Comparison of ENCODE assay signal across 8 cellular contexts in genomic region chr19:13118424-13119193, GRCh38. TPM values are rescaled to one million over a fixed set of nuclear protein-coding genes. Genes with fewer than 3 reads are reported as not detected.
DNase-seq lines count a peak whose midpoint lies in the region; ATAC-seq and TF ChIP-seq lines count a peak whose summit lies in the region.

No MANE protein-coding gene starts in this region.

- H3K27me3 ChIP-seq in IMR-90 (ENCODE audit: control insufficient read depth, insufficient read depth, low read length) = no peaks in the 10 kb centered on the region
- no peaks in the 10 kb centered on the region for H3K27me3 ChIP-seq in WERI-Rb-1 (ENCODE audit: insufficient read depth, low read depth, severe bottlenecking)

- peak overlapping the region; percentile 99 for H3K4me3 ChIP-seq in IMR-90 (ENCODE audit: insufficient read depth, low read depth, low read length)
- peak overlapping the region; percentile 94 for H3K4me3 ChIP-seq in WERI-Rb-1 (ENCODE audit: low read depth, low read length)

- 0 out of 2 replicates have a peak overlapping the region, but pooled peaks have one; percentile 35 for H2BK20ac ChIP-seq in IMR-90 (ENCODE audit: low read depth, low read length)

- H3K27ac Mint-ChIP-seq in nephron = peak overlapping the region; percentile 31 to 91 (median 86)

- H4K91ac ChIP-seq in IMR-90 (ENCODE audit: insufficient read depth, low read depth, low read length) = peak overlapping the region; percentile 84

- H2BK15ac ChIP-seq in IMR-90 (ENCODE audit: low read depth, low read length) = 0 out of 3 replicates have a peak overlapping the region, but pooled peaks have one; percentile 54

- peak overlapping the region; percentile 94 for H2BK5ac ChIP-seq in IMR-90 (ENCODE audit: low read depth, low read length, poor library complexity, severe bottlenecking)

- H2AFZ ChIP-seq in IMR-90 (replicated peaks; ENCODE audit: low read length, poor library complexity) = peak overlapping the region; percentile 87

- no TSS peak for BruUV-seq in IMR-90 (replicated peaks; lab: Mats Ljungman, UMichigan)

- peak overlapping the region; percentile 46; the same call in 1 of the 2 replicates for H4K5ac ChIP-seq in IMR-90 (ENCODE audit: low read depth, low read length)

- POLR2A ChIA-PET in IMR-90 (lab: Charles Lee; ENCODE audit: unreplicated experiment) = interaction anchor here (0.6 to 1.0 kb wide), 2 partner anchors 27 to 370 kb away, joined by 3 to 22 read pairs; no protein-coding TSS in a partner anchor

- H3K9me3 ChIP-seq in IMR-90 (ENCODE audit: control insufficient read depth, insufficient read depth, low read length) (no peaks in the 10 kb centered on the region), WERI-Rb-1 (ENCODE audit: severe bottlenecking) (no peaks in the 10 kb centered on the region)

- peak overlapping the region; percentile 89 for H3K4ac ChIP-seq in IMR-90 (ENCODE audit: low read depth, low read length)

- in situ Hi-C loops in IMR-90 (cut with MboI; ENCODE audit: low sequenced_read_pairs) = no loop called here

- no peaks in the 10 kb centered on the region for H3K9me3 Mint-ChIP-seq in nephron

- DNase-seq in A172 (ENCODE audit: low spot score) = peak; percentile 30
- DNase-seq in GM10266 (ENCODE audit: extremely low spot score) = peak; percentile 76
- peak; percentile 31 for DNase-seq in IMR-90
- DNase-seq in WERI-Rb-1 = peak; percentile 90
- DNase-seq in erythroblast (lab: John Stamatoyannopoulos, UW) = peak; percentile 68 to 70

- 0% methylated on average over 5 of the region's 57 CpGs; no CpG with 5 or more reads in 1 of the 2 experiments for WGBS in IMR-90 (ENCODE audit: extremely low coverage in 2 of 2, insufficient read length in 1 of 2), 2 experiments

- H4K20me1 ChIP-seq in IMR-90 (ENCODE audit: insufficient read depth, low read length) = peaks cover 48% of the 10 kb centered on the region

- H2AK9ac ChIP-seq in IMR-90 (replicated peaks; ENCODE audit: low read depth, low read length, poor library complexity) = peak overlapping the region; percentile 99

- peak overlapping the region; percentile 95 for H3K4me2 ChIP-seq in IMR-90 (ENCODE audit: low read depth, low read length)

- H2AK5ac ChIP-seq in IMR-90 (ENCODE audit: low read depth, low read length) = peak overlapping the region; percentile 95

- peaks cover 9% of the 10 kb centered on the region for H3K36me3 ChIP-seq in IMR-90 (ENCODE audit: control insufficient read depth, insufficient read depth, low read length)
- H3K36me3 ChIP-seq in WERI-Rb-1 = peaks cover 46% of the 10 kb centered on the region

- peak overlapping the region; percentile 37 for H2BK120ac ChIP-seq in IMR-90 (ENCODE audit: low read depth, low read length)

- H3K9ac ChIP-seq in IMR-90 (ENCODE audit: low read depth, low read length) = peak overlapping the region; percentile 98

- H3K4me1 Mint-ChIP-seq in nephron = peaks cover 35% of the 10 kb centered on the region

- H3K4me3 Mint-ChIP-seq in nephron = peak overlapping the region; percentile 90 to 95 (median 94)

- H3K14ac ChIP-seq in IMR-90 (replicated peaks; ENCODE audit: low read depth, low read length) = peak overlapping the region; percentile 89

- no peak for TF ChIP-seq RAD21 in IMR-90 (IDR thresholded peaks at IDR 0.05; ENCODE audit: low read length)

- peak overlapping the region; percentile 12; the same call in 1 of the 2 replicates for H3K56ac ChIP-seq in IMR-90 (ENCODE audit: extremely low read depth, insufficient read depth, low read length)

- intact Hi-C loops in IMR-90 (cut with micrococcal nuclease) = loop anchor here (1.0 to 5.0 kb wide), 2 partner anchors 34 to 144 kb away; no protein-coding TSS in a partner anchor

- CTCF ChIA-PET in IMR-90 (lab: Yijun Ruan, JAX) = interaction anchor here (0.6 to 1.3 kb wide), 2 partner anchors 31 to 153 kb away, joined by 3 read pairs; partner anchors contain the start of genes IER2 and STX10

- peaks cover 25% of the 10 kb centered on the region for H3K4me1 ChIP-seq in IMR-90 (ENCODE audit: control insufficient read depth, insufficient read depth, low read length)

- TF ChIP-seq CTCF in GM10266 (IDR thresholded peaks at IDR 0.05; ENCODE audit: control insufficient read depth, insufficient read depth, low read depth, missing control alignments) = no peak
- no peak for TF ChIP-seq CTCF in IMR-90 (conservative IDR thresholded peaks at IDR 0.05; ENCODE audit: low read depth, low read length)
- no peak for TF ChIP-seq CTCF in WERI-Rb-1 (IDR thresholded peaks at IDR 0.05; ENCODE audit: low read depth, low read length)
- TF ChIP-seq CTCF in nephron (IDR thresholded peaks at IDR 0.05; ENCODE audit: unreplicated experiment in 3 of 3) = no peak

- H3K27ac ChIP-seq in IMR-90 (ENCODE audit: insufficient read depth, low read length) = peak overlapping the region; percentile 97
- peak overlapping the region; percentile 97 for H3K27ac ChIP-seq in WERI-Rb-1

- peak overlapping the region; percentile 67; the same call in 1 of the 2 replicates for H3K18ac ChIP-seq in IMR-90 (ENCODE audit: low read depth, low read length)

- ATAC-seq in IMR-90 (ENCODE audit: low read depth) (peak; percentile 12), GM18907 (IDR thresholded peaks at IDR 0.05; ENCODE audit: unreplicated experiment) (no peak), GM18858 (IDR thresholded peaks at IDR 0.05; ENCODE audit: unreplicated experiment) (no peak)

- peaks cover 26% of the 10 kb centered on the region for H3K9me1 ChIP-seq in IMR-90 (ENCODE audit: insufficient read depth, low read length)

- peaks cover 0 to 74% of the 10 kb centered on the region in 2 experiments; a peak in 2 of 4 replicates for H3K79me1 ChIP-seq in IMR-90 (ENCODE audit: low read depth in 1 of 2, low read length in 2 of 2)

- H3K27me3 Mint-ChIP-seq in nephron (ENCODE audit: low read depth) = peaks cover 4% of the 10 kb centered on the region

- H4K8ac ChIP-seq in IMR-90 (ENCODE audit: low read depth in 2 of 2, low read length in 2 of 2) = peak overlapping the region; percentile 40 to 82; a peak in 3 of 4 replicates

- 0 out of 2 replicates have a peak, but pooled peaks have one; percentile 14 for TF ChIP-seq POLR2A in IMR-90 (IDR thresholded peaks at IDR 0.05; ENCODE audit: low read depth, low read length)
- no peak for TF ChIP-seq POLR2A in erythroblast (IDR thresholded peaks at IDR 0.05; ENCODE audit: low read length)

- H3K36me3 Mint-ChIP-seq in nephron (ENCODE audit: low read depth) = peaks cover 5% of the 10 kb centered on the region

- peak overlapping the region; percentile 95; the same call in 1 of the 2 replicates for H3K23ac ChIP-seq in IMR-90 (ENCODE audit: low read depth, low read length)

- dilution Hi-C loops in IMR-90 (cut with HindIII; ENCODE audit: low sequenced_read_pairs, unreplicated experiment) = no loop called here

TF ChIP-seq in IMR-90, 13 proteins besides CTCF, POLR2A, EP300 and RAD21:
- TF ChIP-seq BHLHE40 (IDR thresholded peaks at IDR 0.05; ENCODE audit: low read depth, low read length) = no peak
- no peak for TF ChIP-seq RFX5 (IDR thresholded peaks at IDR 0.05; ENCODE audit: low read depth, low read length)
- TF ChIP-seq USF2 (IDR thresholded peaks at IDR 0.05; ENCODE audit: low read depth, low read length) = no peak
- no peak for TF ChIP-seq ELK1 (IDR thresholded peaks at IDR 0.05; ENCODE audit: borderline replicate concordance, low read depth, low read length)
- peak; percentile 26; the same call in 1 of the 2 replicates for TF ChIP-seq MAZ (IDR thresholded peaks at IDR 0.05; ENCODE audit: borderline replicate concordance, low read depth, low read length)
TF ChIP-seq in IMR-90: peak in this region for 1.

RNA-seq across cellular contexts. Expression of gene NACC1, which starts 0.5 kb away (rescaled TPM):
- 85.9 and 101 TPM in 2 replicates for total RNA-seq in A172 (2014; rRNA removed; shearing (Covaris generic))
- 42.5 and 56.7 TPM in 2 replicates for total RNA-seq in IMR-90 (2012; rRNA removed)
- polyA plus RNA-seq in IMR-90 (2012; rRNA removed) = 181 and 243 TPM in 2 replicates
- polyA plus RNA-seq in IMR-90 (2012; cell fraction: cytosol; rRNA removed) = 122 and 198 TPM in 2 replicates
- polyA plus RNA-seq in IMR-90 (2012; cell fraction: nucleus; rRNA removed; ENCODE audit: low replicate concordance) = 98.8 and 265 TPM in 2 replicates

RNA-seq across cellular contexts. Expression of gene TRMT1, which starts 2.1 kb away (rescaled TPM):
- total RNA-seq in A172 (2014; rRNA removed; shearing (Covaris generic)) = 46.7 and 49.1 TPM in 2 replicates
- total RNA-seq in IMR-90 (2012; rRNA removed) = 23.3 and 28.3 TPM in 2 replicates
- polyA plus RNA-seq in IMR-90 (2012; rRNA removed) = 56.0 and 62.1 TPM in 2 replicates
- 30.8 and 37.2 TPM in 2 replicates for polyA plus RNA-seq in IMR-90 (2012; cell fraction: cytosol; rRNA removed)
- polyA plus RNA-seq in IMR-90 (2012; cell fraction: nucleus; rRNA removed; ENCODE audit: low replicate concordance) = 280 and 687 TPM in 2 replicates

RNA-seq across cellular contexts. Expression of gene LYL1, which starts 16.0 kb away (rescaled TPM):
- total RNA-seq in A172 (2014; rRNA removed; shearing (Covaris generic)) = not detected in 2 replicates
- total RNA-seq in IMR-90 (2012; rRNA removed) = 0.28 and 0.36 TPM in 2 replicates
- polyA plus RNA-seq in IMR-90 (2012; rRNA removed) = 0.39 and 0.63 TPM in 2 replicates
- polyA plus RNA-seq in IMR-90 (2012; cell fraction: cytosol; rRNA removed) = 0.17 and 0.64 TPM in 2 replicates
- 0.56 and 1.4 TPM in 2 replicates for polyA plus RNA-seq in IMR-90 (2012; cell fraction: nucleus; rRNA removed; ENCODE audit: low replicate concordance)

RNA-seq across cellular contexts. Expression of gene STX10, which starts 31.6 kb away (rescaled TPM):
- total RNA-seq in A172 (2014; rRNA removed; shearing (Covaris generic)) = 129 and 147 TPM in 2 replicates
- total RNA-seq in IMR-90 (2012; rRNA removed) = 64.9 and 76.7 TPM in 2 replicates
- polyA plus RNA-seq in IMR-90 (2012; rRNA removed) = 77.9 and 82.0 TPM in 2 replicates
- polyA plus RNA-seq in IMR-90 (2012; cell fraction: cytosol; rRNA removed) = 83.2 and 104 TPM in 2 replicates
- 242 and 318 TPM in 2 replicates for polyA plus RNA-seq in IMR-90 (2012; cell fraction: nucleus; rRNA removed; ENCODE audit: low replicate concordance)

RNA-seq across cellular contexts. Expression of gene IER2, which starts 31.6 kb away (rescaled TPM):
- 37.3 and 61.1 TPM in 2 replicates for total RNA-seq in A172 (2014; rRNA removed; shearing (Covaris generic))
- 7.7 and 17.5 TPM in 2 replicates for total RNA-seq in IMR-90 (2012; rRNA removed)
- polyA plus RNA-seq in IMR-90 (2012; rRNA removed) = 99.4 and 102 TPM in 2 replicates
- polyA plus RNA-seq in IMR-90 (2012; cell fraction: cytosol; rRNA removed) = 235 and 278 TPM in 2 replicates
- 283 and 529 TPM in 2 replicates for polyA plus RNA-seq in IMR-90 (2012; cell fraction: nucleus; rRNA removed; ENCODE audit: low replicate concordance)

Comparison
In these comparisons a context has a peak if more than half of its experiments do, and no peak if none do; other contexts are left out.
1. DNase-seq: peak in every context shown above with its lines; median percentile 90 in WERI-Rb-1; 76 in GM10266; 69 in erythroblast; 31 in IMR-90; 30 in A172.